ENCODE assay signal across 11 cellular contexts in genomic region chr1:223702735-223703667, GRCh38. TPM values are rescaled to one million over a fixed set of nuclear protein-coding genes. Genes with fewer than 3 reads are reported as not detected.
DNase-seq lines count a peak whose midpoint lies in the region; ATAC-seq and TF ChIP-seq lines count a peak whose summit lies in the region.
"Had no signal": no experiment of that assay in that cellular context is flagged by ENCODE, and none has a peak within 500 bp of the region (broad histone marks: within the 10 kb centered on the region; RNA-seq: fewer than 3 reads in every experiment).

No MANE protein-coding gene starts in this region.

- peak; percentile 23 for DNase-seq in stimulated activated CD4-positive, alpha-beta T cell treated with anti-CD3 and anti-CD28 coated beads, Interleukin-15, amount 100 ng/mL, for 24 hours
- DNase-seq in stimulated activated CD4-positive, alpha-beta T cell treated with anti-CD3 and anti-CD28 coated beads, Interleukin-4, amount 100 ng/mL, for 1 hour, result no peak
- peak; percentile 28 for DNase-seq in fibroblast of villous mesenchyme (ENCODE audit: low read depth)
- DNase-seq in hippocampal formation (lab: John Stamatoyannopoulos, UW), result no peak
- no peak for DNase-seq in islet precursor cell
- DNase-seq in NCI-H2081 treated with DMSO at 0.1 percent for 48 hours (lab: John Stamatoyannopoulos, UW), result no peak
- DNase-seq: CD4-positive, alpha-beta T cell; NCI-H2107 had no signal

- no peak for ATAC-seq in HG03460 (IDR thresholded peaks at IDR 0.05; ENCODE audit: unreplicated experiment)

- TF ChIP-seq CTCF in WI38 (IDR thresholded peaks at IDR 0.05; ENCODE audit: low read depth, low read length), result no peak
- TF ChIP-seq CTCF in fibroblast of villous mesenchyme (IDR thresholded peaks at IDR 0.05; ENCODE audit: insufficient read depth, low read depth, low read length), result no peak

- H3K4me3 ChIP-seq in WI38 (ENCODE audit: low read depth, low read length) (peak overlapping the region; percentile 45), fibroblast of villous mesenchyme (ENCODE audit: low read depth, low read length) (peak overlapping the region; percentile 6)
- H3K4me3 ChIP-seq: HAP-1 had no signal

RNA-seq across cellular contexts. Expression of gene CAPN2, which starts 9.3 kb away (rescaled TPM):
- 408 and 512 TPM in 2 replicates for total RNA-seq in fibroblast of villous mesenchyme

RNA-seq across cellular contexts. Expression of gene CAPN8, which starts 37.5 kb away (rescaled TPM):
- total RNA-seq in fibroblast of villous mesenchyme, result not detected in 2 replicates

Comparison
In these comparisons a context has a peak if more than half of its experiments do, and no peak if none do; other contexts are left out.
1. DNase-seq: peak in stimulated activated CD4-positive, alpha-beta T cell treated with anti-CD3 and anti-CD28 coated beads, Interleukin-15, amount 100 ng/mL, for 24 hours (single experiment) and fibroblast of villous mesenchyme (single experiment); none in stimulated activated CD4-positive, alpha-beta T cell treated with anti-CD3 and anti-CD28 coated beads, Interleukin-4, amount 100 ng/mL, for 1 hour (single experiment), hippocampal formation (0 of 2), islet precursor cell (single experiment) and NCI-H2081 treated with DMSO at 0.1 percent for 48 hours (single experiment).